Comparison of ENCODE assay signal across 8 cellular contexts in genomic region chr18:45690975-45691815, GRCh38. TPM values are rescaled to one million over a fixed set of nuclear protein-coding genes. Genes with fewer than 3 reads are reported as not detected.
A peak's percentile ranks its signal among the peaks of the same experiment; 100 is the strongest.
DNase-seq lines count a peak whose midpoint lies in the region; ATAC-seq and TF ChIP-seq lines count a peak whose summit lies in the region.

No MANE protein-coding gene starts in this region.

- ATAC-seq in GM21447 (IDR thresholded peaks at IDR 0.05; ENCODE audit: unreplicated experiment): no peak
- no peak for ATAC-seq in HG02798 (IDR thresholded peaks at IDR 0.05; ENCODE audit: poor library complexity, unreplicated experiment)

- TF ChIP-seq EP300 in sigmoid colon (IDR thresholded peaks at IDR 0.05): no peak

- H3K9me3 ChIP-seq in sigmoid colon: no peaks in the 10 kb centered on the region

- TF ChIP-seq CTCF in GM10266 (IDR thresholded peaks at IDR 0.05; ENCODE audit: control insufficient read depth, insufficient read depth, low read depth, missing control alignments) (peak; percentile 93), sigmoid colon (IDR thresholded peaks at IDR 0.05) (peak; percentile 45 to 76 (median 52))

- peak; percentile 47 for DNase-seq in GM10266 (ENCODE audit: extremely low spot score)
- peak; percentile 87 for DNase-seq in NCI-H128 (lab: John Stamatoyannopoulos, UW; ENCODE audit: unreplicated experiment)
- DNase-seq in T-helper 2 cell: peak; percentile 29 to 72 (median 55)
- DNase-seq in astrocyte of the hippocampus (ENCODE audit: low read depth, low spot score): peak; percentile 92
- peak; percentile 62 to 70 for DNase-seq in hippocampal formation (lab: John Stamatoyannopoulos, UW)
- peak; percentile 80 for DNase-seq in sigmoid colon

- no peak overlapping the region for H3K27ac ChIP-seq in sigmoid colon

- intact Hi-C loops in sigmoid colon (cut with DNase I): loop anchor here (1.0 to 2.0 kb wide), 2 partner anchors 188 to 284 kb away; no protein-coding TSS in a partner anchor

- no peaks in the 10 kb centered on the region for H3K36me3 ChIP-seq in sigmoid colon

- no peak for TF ChIP-seq POLR2A in sigmoid colon (IDR thresholded peaks at IDR 0.05)

- H3K4me3 ChIP-seq in sigmoid colon: no peak overlapping the region

- 13 to 29% methylated on average over 12 of the region's 12 CpGs for WGBS in sigmoid colon, 2 donors

- peaks cover 0 to 6% (median 0%) of the 10 kb centered on the region in 4 donors for H3K4me1 ChIP-seq in sigmoid colon

- H3K27me3 ChIP-seq in sigmoid colon: no peaks in the 10 kb centered on the region

RNA-seq across cellular contexts. Expression of gene SLC14A1, which starts 32.8 kb away (rescaled TPM):
- 10 to 100 TPM in 1 of 4 donors, 1 to 10 TPM in 2, not detected in 1; 1.3 to 14.4 (median 2.1) TPM for total RNA-seq in sigmoid colon
- 1 to 10 TPM in 1 of 3 donors, under 1 TPM in 1, not detected in 1; 0.69 to 1.6 TPM for polyA plus RNA-seq in sigmoid colon
